In the genomic region with DNA sequence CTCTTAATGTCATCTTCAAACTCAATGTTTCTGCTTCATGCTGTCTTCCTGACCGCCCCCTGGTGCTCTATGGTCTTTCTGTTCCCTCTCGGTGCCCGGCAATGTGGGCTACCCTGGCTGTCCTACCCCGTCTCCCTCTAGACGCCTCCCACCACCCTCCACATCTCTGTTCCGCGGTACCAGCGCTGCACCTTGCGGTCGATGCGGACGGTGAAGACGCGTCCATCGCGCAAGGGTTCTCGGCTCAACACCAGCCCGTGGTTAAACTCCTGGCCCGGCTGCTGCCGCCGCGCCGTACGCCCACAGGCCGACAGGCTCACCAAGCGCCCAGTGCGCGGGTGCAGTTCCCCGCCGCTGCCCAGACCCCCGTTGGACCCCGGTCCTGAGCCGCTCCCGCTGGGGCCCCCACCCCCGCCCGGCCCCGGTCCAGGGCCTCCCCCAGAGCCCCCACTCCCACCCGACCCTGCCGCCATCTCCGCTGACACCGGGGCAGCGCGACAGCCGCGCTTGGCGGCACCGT, we compare ENCODE assay signal across 8 cellular contexts. TPM values are rescaled to one million over a fixed set of nuclear protein-coding genes. Genes with fewer than 3 reads are reported as not detected.
A peak's percentile ranks its signal among the peaks of the same experiment; 100 is the strongest.
DNase-seq lines count a peak whose midpoint lies in the region; ATAC-seq and TF ChIP-seq lines count a peak whose summit lies in the region.

A gene (minus strand): TSS at position 496 of the 520 bp plus-strand sequence. CDS start 23 bp downstream, at position 473.

- H2AFZ ChIP-seq in Karpas-422 (ENCODE audit: low read length) = peak within 1 kb of the TSS; percentile 78

- no peak for TF ChIP-seq POLR2A in lower leg skin (IDR thresholded peaks at IDR 0.05)

- no peak for TF ChIP-seq CTCF in cardiac fibroblast (IDR thresholded peaks at IDR 0.05; ENCODE audit: low read depth, low read length)
- no peak for TF ChIP-seq CTCF in lower leg skin (IDR thresholded peaks at IDR 0.05)

- CTCF ChIA-PET in CD4-positive, alpha-beta memory T cell (lab: Charles Lee; ENCODE audit: partially characterized antibody) = interaction anchor here (0.8 to 1.5 kb wide), 7 partner anchors 9 to 359 kb away, joined by 3 to 15 read pairs (median 4); a partner anchor contains a TSS

- H3K27me3 ChIP-seq in CD4-positive, alpha-beta memory T cell (ENCODE audit: insufficient read depth, low read length) = no peaks in the 10 kb centered on the region
- no peaks in the 10 kb centered on the region for H3K27me3 ChIP-seq in Karpas-422 (ENCODE audit: low read length)

- peaks cover 49% of the 10 kb centered on the region for H3K4me1 ChIP-seq in CD4-positive, alpha-beta memory T cell (ENCODE audit: insufficient read depth, low read length)
- peaks cover 23% of the 10 kb centered on the region for H3K4me1 ChIP-seq in Karpas-422 (ENCODE audit: low read length)

- H3K27ac Mint-ChIP-seq in CD4-positive, alpha-beta memory T cell = peak within 1 kb of the TSS; percentile 93 to 99 (median 98)

- H3K4me1 Mint-ChIP-seq in CD4-positive, alpha-beta memory T cell = peaks cover 34 to 59% (median 45%) of the 10 kb centered on the region in 4 donors

- H3K4me3 ChIP-seq in CD4-positive, alpha-beta memory T cell (ENCODE audit: low read length in 2 of 2) = peak within 1 kb of the TSS; percentile 94 to 99
- peak within 1 kb of the TSS; percentile 99 for H3K4me3 ChIP-seq in Karpas-422 (ENCODE audit: low read length)
- H3K4me3 ChIP-seq in cardiac fibroblast (replicated peaks in 1 of 2; ENCODE audit: low read depth in 2 of 2, low read length in 2 of 2) = peak within 1 kb of the TSS; percentile 89 to 90
- peak within 1 kb of the TSS; percentile 66 for H3K4me3 ChIP-seq in lower leg skin (ENCODE audit: low read depth, poor library complexity, severe bottlenecking)

- H3K9me3 Mint-ChIP-seq in CD4-positive, alpha-beta memory T cell = peaks cover 0 to 4% (median 0%) of the 10 kb centered on the region in 8 donors

- peak within 1 kb of the TSS; percentile 94 for H3K9ac ChIP-seq in Karpas-422 (ENCODE audit: low read length)

- H3K4me3 Mint-ChIP-seq in CD4-positive, alpha-beta memory T cell = peak within 1 kb of the TSS; percentile 97 to 98 (median 98)

- peak in 1 of 5 donors; percentile 62 for DNase-seq in CD4-positive, alpha-beta memory T cell
- DNase-seq in Karpas-422 (no peak), cardiac fibroblast (ENCODE audit: low read depth in 2 of 2) (no peak), lower leg skin (ENCODE audit: low spot score in 2 of 2) (no peak), substantia nigra (lab: John Stamatoyannopoulos, UW) (peak in 4 of 49 donors; percentile 38 to 64 (median 51)), SIG-M5 treated with dmso at 0.1 percent for 504 hours (lab: John Stamatoyannopoulos, UW; ENCODE audit: unreplicated experiment) (no peak), cortex of kidney (lab: John Stamatoyannopoulos, UW) (no peak)

- H3K4me2 ChIP-seq in Karpas-422 (ENCODE audit: low read depth, low read length, poor library complexity, severe bottlenecking) = peak within 1 kb of the TSS; percentile 99

- peaks cover 24% of the 10 kb centered on the region for H3K79me2 ChIP-seq in Karpas-422 (ENCODE audit: low read length)

- POLR2A ChIA-PET in CD4-positive, alpha-beta memory T cell (lab: Charles Lee; ENCODE audit: partially characterized antibody) = interaction anchor here (0.9 to 3.5 kb wide), 26 partner anchors 8 to 528 kb away, joined by 3 to 71 read pairs (median 6); a partner anchor contains a TSS

- ATAC-seq in GM19395 (IDR thresholded peaks at IDR 0.05; ENCODE audit: unreplicated experiment) = peak; percentile 13

- WGBS in lower leg skin, 2 donors = 0 to 1% methylated on average over 17 to 38 of the region's 47 CpGs

- no peaks in the 10 kb centered on the region for H3K9me2 ChIP-seq in Karpas-422 (replicated peaks; ENCODE audit: insufficient read depth, low read length)

- H3K9me3 ChIP-seq in CD4-positive, alpha-beta memory T cell (ENCODE audit: control insufficient read depth in 1 of 2, low read length in 2 of 2) = no peaks in the 10 kb centered on the region
- H3K9me3 ChIP-seq in Karpas-422 (ENCODE audit: low read length) = no peaks in the 10 kb centered on the region

- no peaks in the 10 kb centered on the region for H3K36me3 ChIP-seq in CD4-positive, alpha-beta memory T cell (ENCODE audit: insufficient read depth, low read length)
- H3K36me3 ChIP-seq in Karpas-422 (ENCODE audit: insufficient read depth, low read length) = no peaks in the 10 kb centered on the region; the same call in 1 of the 2 replicates

- H3K27ac ChIP-seq in CD4-positive, alpha-beta memory T cell (ENCODE audit: low read depth, low read length) = peak within 1 kb of the TSS; percentile 82
- H3K27ac ChIP-seq in Karpas-422 (ENCODE audit: low read length) = peak within 1 kb of the TSS; percentile 75
- H3K27ac ChIP-seq in substantia nigra (ENCODE audit: low read depth, low read length, poor library complexity, severe bottlenecking) = peak within 1 kb of the TSS; percentile 92

- H3K27me3 Mint-ChIP-seq in CD4-positive, alpha-beta memory T cell = no peaks in the 10 kb centered on the region

- H4K20me1 ChIP-seq in Karpas-422 (ENCODE audit: insufficient read depth, low read depth, low read length) = no peaks in the 10 kb centered on the region

- intact Hi-C loops in CD4-positive, alpha-beta memory T cell (cut with micrococcal nuclease) = loop anchor here (1.0 to 2.0 kb wide), 7 partner anchors 8 to 155 kb away; a partner anchor contains a TSS
- intact Hi-C loops in lower leg skin (cut with DNase I; ENCODE audit: low total_unique reads) = loop anchor here (2.0 kb wide), 1 partner anchor 74 kb away; no protein-coding TSS in a partner anchor

- H3K36me3 Mint-ChIP-seq in CD4-positive, alpha-beta memory T cell = peaks cover 0 to 15% of the 10 kb centered on the region in 2 donors

RNA-seq across cellular contexts. Expression of the gene that starts here (rescaled TPM):
- 10 to 100 TPM; 73.8 to 81.6 TPM for total RNA-seq in CD4-positive, alpha-beta memory T cell
- 1 to 10 TPM in 1 of 2 donors, under 1 TPM in 1; 0.97 to 2.4 TPM for polyA plus RNA-seq in CD4-positive, alpha-beta memory T cell
- 11.1 and 21.2 TPM in 2 replicates for total RNA-seq in Karpas-422 (2014; rRNA removed; shearing (Covaris generic); ENCODE audit: low replicate concordance)
- 10 to 100 TPM; 13.3 to 44.8 (median 22.3) TPM for total RNA-seq in lower leg skin
